1 cellular context compared by ENCODE assay signal in the genomic region with DNA sequence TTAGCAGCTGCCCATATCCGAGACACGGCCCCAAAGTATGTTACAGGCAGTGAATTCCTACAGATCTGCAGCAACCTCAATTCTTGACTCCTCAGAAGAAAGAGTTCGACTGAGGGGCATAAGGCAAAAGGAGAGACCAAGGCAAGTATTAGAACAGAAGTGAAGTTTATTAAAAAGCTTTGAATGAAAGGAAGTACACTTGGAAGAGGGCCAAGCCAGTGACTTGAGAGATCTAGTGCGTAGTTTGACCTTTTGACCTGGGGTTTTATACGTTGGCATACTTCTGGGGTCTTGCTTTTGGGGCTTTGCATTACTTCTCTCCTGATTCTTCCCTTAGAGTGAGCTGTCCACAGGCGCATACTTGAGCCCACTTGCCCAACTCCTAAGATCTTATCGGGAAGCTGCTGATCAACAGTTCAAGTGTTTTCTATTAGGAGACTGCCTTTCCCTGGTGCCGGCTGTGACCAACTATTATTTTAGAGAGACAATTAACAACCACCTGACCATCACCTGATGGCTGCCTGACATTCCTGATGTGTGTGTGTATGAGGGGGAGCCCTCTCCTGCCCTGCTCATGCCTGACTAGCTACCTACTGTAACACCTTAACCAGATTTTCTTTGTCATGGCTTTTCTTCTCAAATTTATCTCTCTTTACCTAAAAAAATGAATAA.
TF ChIP-seq lines count a peak whose summit lies in the region.

No MANE protein-coding gene starts in this region.

TF ChIP-seq in HEK293, 187 proteins besides CTCF, POLR2A, EP300 and RAD21:
- TF ChIP-seq, protein P1, sequence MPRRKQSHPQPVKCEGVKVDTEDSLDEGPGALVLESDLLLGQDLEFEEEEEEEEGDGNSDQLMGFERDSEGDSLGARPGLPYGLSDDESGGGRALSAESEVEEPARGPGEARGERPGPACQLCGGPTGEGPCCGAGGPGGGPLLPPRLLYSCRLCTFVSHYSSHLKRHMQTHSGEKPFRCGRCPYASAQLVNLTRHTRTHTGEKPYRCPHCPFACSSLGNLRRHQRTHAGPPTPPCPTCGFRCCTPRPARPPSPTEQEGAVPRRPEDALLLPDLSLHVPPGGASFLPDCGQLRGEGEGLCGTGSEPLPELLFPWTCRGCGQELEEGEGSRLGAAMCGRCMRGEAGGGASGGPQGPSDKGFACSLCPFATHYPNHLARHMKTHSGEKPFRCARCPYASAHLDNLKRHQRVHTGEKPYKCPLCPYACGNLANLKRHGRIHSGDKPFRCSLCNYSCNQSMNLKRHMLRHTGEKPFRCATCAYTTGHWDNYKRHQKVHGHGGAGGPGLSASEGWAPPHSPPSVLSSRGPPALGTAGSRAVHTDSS (tag by site-specific recombination; IDR thresholded peaks at IDR 0.05), result no peak
- TF ChIP-seq ZSCAN23 (tag by site-specific recombination; IDR thresholded peaks at IDR 0.05) (no peak), ZNF791 (tag by site-specific recombination; IDR thresholded peaks at IDR 0.05) (no peak), ZNF335 (tag by site-specific recombination; conservative IDR thresholded peaks at IDR 0.05) (0 out of 2 replicates have a peak, but pooled peaks have one; percentile 19), ZNF10 (tag by site-specific recombination; IDR thresholded peaks at IDR 0.05) (no peak), ZNF677 (tag by site-specific recombination; IDR thresholded peaks at IDR 0.05) (no peak), ZNF660 (tag by site-specific recombination; IDR thresholded peaks at IDR 0.05) (no peak)
- TF ChIP-seq, protein P2, sequence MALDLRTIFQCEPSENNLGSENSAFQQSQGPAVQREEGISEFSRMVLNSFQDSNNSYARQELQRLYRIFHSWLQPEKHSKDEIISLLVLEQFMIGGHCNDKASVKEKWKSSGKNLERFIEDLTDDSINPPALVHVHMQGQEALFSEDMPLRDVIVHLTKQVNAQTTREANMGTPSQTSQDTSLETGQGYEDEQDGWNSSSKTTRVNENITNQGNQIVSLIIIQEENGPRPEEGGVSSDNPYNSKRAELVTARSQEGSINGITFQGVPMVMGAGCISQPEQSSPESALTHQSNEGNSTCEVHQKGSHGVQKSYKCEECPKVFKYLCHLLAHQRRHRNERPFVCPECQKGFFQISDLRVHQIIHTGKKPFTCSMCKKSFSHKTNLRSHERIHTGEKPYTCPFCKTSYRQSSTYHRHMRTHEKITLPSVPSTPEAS (tag by site-specific recombination; IDR thresholded peaks at IDR 0.05), result no peak
TF ChIP-seq in HEK293: peak in this region for 1.
